1 cellular context compared by ENCODE assay signal in genomic region chr16:67666032-67666537, GRCh38.
TF ChIP-seq lines count a peak whose summit lies in the region.

No MANE protein-coding gene starts in this region.

TF ChIP-seq in HepG2, 621 proteins besides CTCF, POLR2A, EP300 and RAD21 (continued from another document and continues in another):
- TF ChIP-seq SOX5 (CRISPR knock-in tag; IDR thresholded peaks at IDR 0.05; ENCODE audit: borderline replicate concordance) = no peak
- TF ChIP-seq HIVEP1 (CRISPR knock-in tag; IDR thresholded peaks at IDR 0.05) = peak; percentile 91
- TF ChIP-seq ZFP36L1 (CRISPR knock-in tag; IDR thresholded peaks at IDR 0.05) = 0 out of 2 replicates have a peak, but pooled peaks have one; percentile 25
- TF ChIP-seq PBX2 (CRISPR knock-in tag; IDR thresholded peaks at IDR 0.05) = no peak
- 0 out of 2 replicates have a peak, but pooled peaks have one; percentile 5 for TF ChIP-seq GATAD1 (CRISPR knock-in tag; IDR thresholded peaks at IDR 0.05)
- no peak for TF ChIP-seq GPN1 (CRISPR knock-in tag; IDR thresholded peaks at IDR 0.05; ENCODE audit: borderline replicate concordance)
- TF ChIP-seq CCDC6 (CRISPR knock-in tag; IDR thresholded peaks at IDR 0.05) = peak; percentile 52; the same call in 1 of the 2 replicates
- TF ChIP-seq ZHX2 (IDR thresholded peaks at IDR 0.05; ENCODE audit: low read depth) = no peak
- no peak for TF ChIP-seq ZHX2 (CRISPR knock-in tag; IDR thresholded peaks at IDR 0.05; ENCODE audit: borderline replicate concordance)
- TF ChIP-seq RXRB (CRISPR knock-in tag; IDR thresholded peaks at IDR 0.05; ENCODE audit: borderline replicate concordance) = no peak
- TF ChIP-seq ZSCAN31 (CRISPR knock-in tag; IDR thresholded peaks at IDR 0.05; ENCODE audit: low read depth) = no peak; the same call in 1 of the 2 replicates
- TF ChIP-seq ZBTB46 (CRISPR knock-in tag; IDR thresholded peaks at IDR 0.05; ENCODE audit: borderline replicate concordance) = no peak
- TF ChIP-seq ZNF660 (CRISPR knock-in tag; IDR thresholded peaks at IDR 0.05; ENCODE audit: borderline replicate concordance, low read depth) = no peak
- TF ChIP-seq ZFP36L2 (CRISPR knock-in tag; IDR thresholded peaks at IDR 0.05) = no peak
- no peak for TF ChIP-seq SOX6 (IDR thresholded peaks at IDR 0.05)
- TF ChIP-seq SOX6 (CRISPR knock-in tag; IDR thresholded peaks at IDR 0.05) = peak; percentile 35; the same call in 1 of the 2 replicates
- no peak for TF ChIP-seq ZNF784 (CRISPR knock-in tag; IDR thresholded peaks at IDR 0.05; ENCODE audit: borderline replicate concordance)
- TF ChIP-seq SRSF4 (IDR thresholded peaks at IDR 0.05; ENCODE audit: low read depth, low read length, poor library complexity, severe bottlenecking) = no peak
- TF ChIP-seq EZH2 (conservative IDR thresholded peaks at IDR 0.05; ENCODE audit: low read depth, low read length) = no peak
- 0 out of 2 replicates have a peak, but pooled peaks have one; percentile 15 for TF ChIP-seq ATF2 (CRISPR knock-in tag; IDR thresholded peaks at IDR 0.05)
- TF ChIP-seq AKNA (CRISPR knock-in tag; IDR thresholded peaks at IDR 0.05; ENCODE audit: borderline replicate concordance) = no peak
- TF ChIP-seq GZF1 (CRISPR knock-in tag; IDR thresholded peaks at IDR 0.05) = no peak; the same call in none of the 2 replicates
- TF ChIP-seq ZNF580 (CRISPR knock-in tag; IDR thresholded peaks at IDR 0.05; ENCODE audit: borderline replicate concordance, low read depth) = no peak
- TF ChIP-seq CBX2 (IDR thresholded peaks at IDR 0.05; ENCODE audit: low read depth, low read length) = no peak
- TF ChIP-seq CBX2 (CRISPR knock-in tag; IDR thresholded peaks at IDR 0.05; ENCODE audit: low read depth) = no peak
- no peak; the same call in none of the 2 replicates for TF ChIP-seq HOXA3 (CRISPR knock-in tag; IDR thresholded peaks at IDR 0.05)
- no peak for TF ChIP-seq ZNF350 (CRISPR knock-in tag; IDR thresholded peaks at IDR 0.05; ENCODE audit: borderline replicate concordance, low read depth)
- TF ChIP-seq TSC22D2 (CRISPR knock-in tag; IDR thresholded peaks at IDR 0.05; ENCODE audit: borderline replicate concordance) = no peak
- no peak for TF ChIP-seq SOX13 (IDR thresholded peaks at IDR 0.05)
- no peak for TF ChIP-seq SOX13 (CRISPR knock-in tag; conservative IDR thresholded peaks at IDR 0.05 in 1 of 2, IDR thresholded peaks at IDR 0.05 in 1 of 2)
- no peak for TF ChIP-seq KDM3A (CRISPR knock-in tag; IDR thresholded peaks at IDR 0.05; ENCODE audit: low read depth)
- no peak; the same call in 1 of the 2 replicates for TF ChIP-seq KLF6 (CRISPR knock-in tag; IDR thresholded peaks at IDR 0.05)
- no peak; the same call in 1 of the 2 replicates for TF ChIP-seq PHF20 (CRISPR knock-in tag; IDR thresholded peaks at IDR 0.05)
- no peak for TF ChIP-seq ZNF282 (IDR thresholded peaks at IDR 0.05; ENCODE audit: partially characterized antibody)
- TF ChIP-seq MLXIP (CRISPR knock-in tag; IDR thresholded peaks at IDR 0.05; ENCODE audit: borderline replicate concordance) = no peak
- no peak for TF ChIP-seq ZNF672 (CRISPR knock-in tag; IDR thresholded peaks at IDR 0.05)
- TF ChIP-seq KAT8 (CRISPR knock-in tag; IDR thresholded peaks at IDR 0.05) = no peak
- no peak for TF ChIP-seq CBX5 (CRISPR knock-in tag; IDR thresholded peaks at IDR 0.05; ENCODE audit: borderline replicate concordance)
- TF ChIP-seq TBP (CRISPR knock-in tag; IDR thresholded peaks at IDR 0.05) = no peak
- no peak for TF ChIP-seq RXRA (CRISPR knock-in tag; IDR thresholded peaks at IDR 0.05)
